In genomic region chr6:29752451-29753308, GRCh38 we compare ENCODE assay signal across 8 cellular contexts. TPM values are rescaled to one million over a fixed set of nuclear protein-coding genes. Genes with fewer than 3 reads are reported as not detected.
A peak's percentile ranks its signal among the peaks of the same experiment; 100 is the strongest.
DNase-seq lines count a peak whose midpoint lies in the region; ATAC-seq, FAIRE-seq and TF ChIP-seq lines count a peak whose summit lies in the region.

No MANE protein-coding gene starts in this region.

- H3K4me2 ChIP-seq in HepG2 (ENCODE audit: low read depth, low read length), result peak overlapping the region; percentile 96

- TF ChIP-seq EP300 in HepG2 (IDR thresholded peaks at IDR 0.05; ENCODE audit: low read depth in 2 of 2, low read length in 2 of 2) (no peak), HepG2 (CRISPR knock-in tag; IDR thresholded peaks at IDR 0.05; ENCODE audit: borderline replicate concordance) (no peak)

- DNase-seq in AG08395 (ENCODE audit: low spot score) (peak; percentile 85), NCI-H460 (ENCODE audit: extremely low read depth, low read depth) (peak; percentile 78), dermis blood vessel endothelial cell (peak; percentile 94), HepG2 (ENCODE audit: low spot score) (peak; percentile 80)
- DNase-seq in activated CD4-positive, alpha-beta T cell treated with anti-CD3 and anti-CD28 coated beads, Interleukin-2, amount 50 U/mL, for 24 hours (ENCODE audit: low read depth in 1 of 2, low spot score in 1 of 2), result peak; percentile 67 to 76
- DNase-seq in stimulated activated CD4-positive, alpha-beta T cell treated with anti-CD3 and anti-CD28 coated beads, Interleukin-2, amount 100 ng/mL, for 48 hours, result peak; percentile 82

- no peaks in the 10 kb centered on the region for H3K79me2 ChIP-seq in HepG2 (ENCODE audit: insufficient read depth, low read length)

- ATAC-seq in GM18868 (IDR thresholded peaks at IDR 0.05; ENCODE audit: unreplicated experiment) (peak; percentile 71), HG03108 (IDR thresholded peaks at IDR 0.05; ENCODE audit: unreplicated experiment) (peak; percentile 58), HepG2 (peak; percentile 83)

- peak overlapping the region; percentile 59 for H2AFZ ChIP-seq in HepG2 (ENCODE audit: low read length)

- no peaks in the 10 kb centered on the region for H4K20me1 ChIP-seq in HepG2 (ENCODE audit: insufficient read depth, low read length)

- peak; percentile 91 for TF ChIP-seq RAD21 in HepG2 (CRISPR knock-in tag; IDR thresholded peaks at IDR 0.05)

- no peaks in the 10 kb centered on the region for H3K36me3 ChIP-seq in HepG2 (replicated peaks in 1 of 2; ENCODE audit: control insufficient read depth in 1 of 2, insufficient read depth in 2 of 2, low read length in 2 of 2)

- intact Hi-C loops in HepG2 (cut with micrococcal nuclease; ENCODE audit: unreplicated experiment), result loop anchor here (1.0 kb wide), 2 partner anchors 14 to 47 kb away; no protein-coding TSS in a partner anchor

- peak; percentile 90 for FAIRE-seq in HepG2 (lab: Jason Lieb, UNC)

- H3K4me3 ChIP-seq in HepG2 (replicated peaks in 1 of 3; ENCODE audit: insufficient read depth in 1 of 3, low read depth in 2 of 3, low read length in 3 of 3), result peak overlapping the region; percentile 67 to 85 (median 77)

- peak overlapping the region; percentile 58 for H3K9ac ChIP-seq in HepG2 (ENCODE audit: insufficient read depth, low read depth, low read length)

- BruUV-seq in HepG2 (replicated peaks; lab: Mats Ljungman, UMichigan), result TSS peak; percentile 53

- H3K9me3 ChIP-seq in HepG2 (ENCODE audit: low read length), result no peaks in the 10 kb centered on the region

- POLR2A ChIA-PET in HepG2 (lab: Yijun Ruan, JAX), result no interaction called here

- CTCF ChIA-PET in HepG2 (lab: Yijun Ruan, JAX; ENCODE audit: low intra/inter-chr PET ratio, low total read pairs), result interaction anchor here (1.3 to 3.1 kb wide), 4 partner anchors 15 to 105 kb away, joined by 5 to 48 read pairs (median 12); no protein-coding TSS in a partner anchor

- TF ChIP-seq POLR2A in HepG2 (IDR thresholded peaks at IDR 0.05; ENCODE audit: insufficient read depth in 1 of 2, low read depth in 2 of 2, low read length in 2 of 2), result no peak; a peak in 1 of 4 replicates

- TF ChIP-seq CTCF in HepG2 (CRISPR knock-in tag; IDR thresholded peaks at IDR 0.05), result peak; percentile 97

- H3K27ac ChIP-seq in HepG2 (ENCODE audit: extremely low read length, insufficient read depth, low read length), result no peak overlapping the region

- in situ Hi-C loops in HepG2 (cut with HindIII; ENCODE audit: extremely low pct_ligation_motif_present, low pct_unique_long_range_greater_than_20kb), result no loop called here

- peaks cover 23% of the 10 kb centered on the region for H3K4me1 ChIP-seq in HepG2 (ENCODE audit: insufficient read depth, low read length)

- 1% methylated on average over 43 of the region's 64 CpGs for WGBS in HepG2 (ENCODE audit: low lambda C conversion rate)

- H3K27me3 ChIP-seq in HepG2 (ENCODE audit: control insufficient read depth in 1 of 2, insufficient read depth in 2 of 2, low read length in 2 of 2), result peaks cover 0 to 24% of the 10 kb centered on the region in 2 experiments; a peak in 1 of 5 replicates

TF ChIP-seq in HepG2, 621 proteins besides CTCF, POLR2A, EP300 and RAD21 (continues in another document):
- TF ChIP-seq ZNF276 (CRISPR knock-in tag; IDR thresholded peaks at IDR 0.05; ENCODE audit: low read depth), result no peak
- no peak for TF ChIP-seq CHD2 (IDR thresholded peaks at IDR 0.05; ENCODE audit: low read depth, low read length)
- TF ChIP-seq ZNF782 (CRISPR knock-in tag; IDR thresholded peaks at IDR 0.05; ENCODE audit: borderline replicate concordance), result no peak
- TF ChIP-seq XBP1 (CRISPR knock-in tag; IDR thresholded peaks at IDR 0.05), result no peak
- TF ChIP-seq ATF1 (CRISPR knock-in tag; IDR thresholded peaks at IDR 0.05), result peak; percentile 67
- TF ChIP-seq JARID2 (CRISPR knock-in tag; IDR thresholded peaks at IDR 0.05; ENCODE audit: insufficient replicate concordance), result no peak
- no peak for TF ChIP-seq ZNF713 (CRISPR knock-in tag; IDR thresholded peaks at IDR 0.05)
- TF ChIP-seq ZNF331 (CRISPR knock-in tag; IDR thresholded peaks at IDR 0.05), result peak; percentile 82; the same call in 1 of the 2 replicates
- no peak for TF ChIP-seq ZBTB8A (CRISPR knock-in tag; IDR thresholded peaks at IDR 0.05; ENCODE audit: borderline replicate concordance, low read depth)
- TF ChIP-seq SALL1 (CRISPR knock-in tag; IDR thresholded peaks at IDR 0.05), result peak; percentile 85
- no peak for TF ChIP-seq HMGA1 (CRISPR knock-in tag; conservative IDR thresholded peaks at IDR 0.05)
- TF ChIP-seq ZNF703 (CRISPR knock-in tag; IDR thresholded peaks at IDR 0.05; ENCODE audit: borderline replicate concordance), result no peak
- TF ChIP-seq RELA (CRISPR knock-in tag; IDR thresholded peaks at IDR 0.05), result no peak; the same call in 1 of the 2 replicates
- TF ChIP-seq, protein P1, sequence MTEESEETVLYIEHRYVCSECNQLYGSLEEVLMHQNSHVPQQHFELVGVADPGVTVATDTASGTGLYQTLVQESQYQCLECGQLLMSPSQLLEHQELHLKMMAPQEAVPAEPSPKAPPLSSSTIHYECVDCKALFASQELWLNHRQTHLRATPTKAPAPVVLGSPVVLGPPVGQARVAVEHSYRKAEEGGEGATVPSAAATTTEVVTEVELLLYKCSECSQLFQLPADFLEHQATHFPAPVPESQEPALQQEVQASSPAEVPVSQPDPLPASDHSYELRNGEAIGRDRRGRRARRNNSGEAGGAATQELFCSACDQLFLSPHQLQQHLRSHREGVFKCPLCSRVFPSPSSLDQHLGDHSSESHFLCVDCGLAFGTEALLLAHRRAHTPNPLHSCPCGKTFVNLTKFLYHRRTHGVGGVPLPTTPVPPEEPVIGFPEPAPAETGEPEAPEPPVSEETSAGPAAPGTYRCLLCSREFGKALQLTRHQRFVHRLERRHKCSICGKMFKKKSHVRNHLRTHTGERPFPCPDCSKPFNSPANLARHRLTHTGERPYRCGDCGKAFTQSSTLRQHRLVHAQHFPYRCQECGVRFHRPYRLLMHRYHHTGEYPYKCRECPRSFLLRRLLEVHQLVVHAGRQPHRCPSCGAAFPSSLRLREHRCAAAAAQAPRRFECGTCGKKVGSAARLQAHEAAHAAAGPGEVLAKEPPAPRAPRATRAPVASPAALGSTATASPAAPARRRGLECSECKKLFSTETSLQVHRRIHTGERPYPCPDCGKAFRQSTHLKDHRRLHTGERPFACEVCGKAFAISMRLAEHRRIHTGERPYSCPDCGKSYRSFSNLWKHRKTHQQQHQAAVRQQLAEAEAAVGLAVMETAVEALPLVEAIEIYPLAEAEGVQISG (CRISPR knock-in tag; IDR thresholded peaks at IDR 0.05), result peak; percentile 67
- TF ChIP-seq ZNF225 (CRISPR knock-in tag; IDR thresholded peaks at IDR 0.05), result no peak

RNA-seq across cellular contexts. Expression of gene HLA-F, which starts 29.4 kb away (rescaled TPM):
- total RNA-seq in NCI-H460 (2014; rRNA removed; shearing (Covaris generic)), result 17.7 and 18.5 TPM in 2 replicates
- 43.3 and 49.1 TPM in 2 replicates for polyA plus RNA-seq in NCI-H460 (2014; cell fraction: nucleus; rRNA removed)
- 6.7 and 68.2 TPM in 2 replicates for total RNA-seq in dermis blood vessel endothelial cell
- total RNA-seq in HepG2 (2016; rRNA removed; fragmentation: Illumina TruSeq; extraction: Trizol), result 3.5 and 6.0 TPM in 2 replicates
- total RNA-seq in HepG2 (2016; cell fraction: cytosol; rRNA removed; fragmentation: Illumina TruSeq; extraction: Trizol; ENCODE audit: low read depth), result 0.71 and 1.1 TPM in 2 replicates
- 3.2 and 6.7 TPM in 2 replicates for total RNA-seq in HepG2 (2016; cell fraction: insoluble cytoplasmic fraction; rRNA removed; fragmentation: Illumina TruSeq; extraction: Trizol)
- 1.2 and 2.9 TPM in 2 replicates for total RNA-seq in HepG2 (2016; cell fraction: membrane; rRNA removed; fragmentation: Illumina TruSeq; extraction: Trizol)
- 6.6 and 6.7 TPM in 2 replicates for total RNA-seq in HepG2 (2016; cell fraction: nucleus; rRNA removed; fragmentation: Illumina TruSeq; extraction: Trizol)
- 6.1 and 9.3 TPM in 2 replicates for polyA plus RNA-seq in HepG2 (2011; rRNA removed)
- polyA plus RNA-seq in HepG2 (2011; cell fraction: cytosol; rRNA removed), result 4.3 and 5.2 TPM in 2 replicates
- 19.2 and 30.0 TPM in 2 replicates for polyA plus RNA-seq in HepG2 (2011; cell fraction: nucleus; rRNA removed)
- 5.4 and 8.4 TPM in 2 replicates for polyA plus RNA-seq in HepG2 (2012)
- polyA plus RNA-seq in HepG2 (2016; cell fraction: cytosol; fragmentation: Illumina TruSeq; extraction: Trizol; ENCODE audit: low read depth), result 0.76 and 0.84 TPM in 2 replicates
- polyA plus RNA-seq in HepG2 (2016; cell fraction: insoluble cytoplasmic fraction; fragmentation: Illumina TruSeq; extraction: Trizol; ENCODE audit: low read depth), result 2.5 and 2.7 TPM in 2 replicates
- 0.65 and 1.1 TPM in 2 replicates for polyA plus RNA-seq in HepG2 (2016; cell fraction: membrane; fragmentation: Illumina TruSeq; extraction: Trizol; ENCODE audit: low read depth)
- 11.8 and 13.2 TPM in 2 replicates for polyA plus RNA-seq in HepG2 (2016; cell fraction: nucleus; fragmentation: Illumina TruSeq; extraction: Trizol; ENCODE audit: insufficient read depth, low read depth)
- 0.33 and 3.7 TPM in 2 replicates for polyA minus RNA-seq in HepG2 (2011; rRNA and poly(A)+ RNA removed; ENCODE audit: low replicate concordance)
- polyA minus RNA-seq in HepG2 (2011; cell fraction: cytosol; rRNA and poly(A)+ RNA removed), result 1.1 and 2.0 TPM in 2 replicates
- 5.7 and 9.8 TPM in 2 replicates for polyA minus RNA-seq in HepG2 (2011; cell fraction: nucleus; rRNA and poly(A)+ RNA removed)
